Comparison of ENCODE assay signal across 26 cellular contexts in genomic region chr3:163632677-163633076, GRCh38.
"Had no signal": no experiment of that assay in that cellular context is flagged by ENCODE, and none has a peak within 500 bp of the region (broad histone marks: within the 10 kb centered on the region; RNA-seq: fewer than 3 reads in every experiment).

No MANE protein-coding gene starts in this region.

- H2AFZ ChIP-seq: parathyroid adenoma had no signal

- H3K36me3 Mint-ChIP-seq: stimulated activated naive B cell treated with anti-CD40 and anti-IgM and Interleukin-4, amounts not matched to agents 10 μg/mL and 1 μg/mL and 100 μg/mL, for 72 hours had no signal

- H3K4me3 Mint-ChIP-seq: dendritic cell treated with granulocyte-macrophage colony-stimulating factor and Interleukin-4, amounts not matched to agents 40 ng/mL and 50 ng/mL, for 4 days; endodermal cell; natural killer cell; stimulated activated naive B cell treated with anti-CD40 and anti-IgM and Interleukin-4, amounts not matched to agents 10 μg/mL and 1 μg/mL and 100 μg/mL, for 72 hours; stimulated activated naive CD8-positive, alpha-beta T cell treated with anti-CD3 and anti-CD28 coated beads, Interleukin-15, Interleukin-2, amounts not matched to agents 100 ng/mL and 50 ng/mL, for 24 hours had no signal

- H3K27ac Mint-ChIP-seq: dendritic cell treated with granulocyte-macrophage colony-stimulating factor and Interleukin-4, amounts not matched to agents 40 ng/mL and 50 ng/mL, for 4 days; endodermal cell; natural killer cell; progenitor cell of endocrine pancreas; stimulated activated naive B cell treated with anti-CD40 and anti-IgM and Interleukin-4, amounts not matched to agents 10 μg/mL and 1 μg/mL and 100 μg/mL, for 72 hours; stimulated activated naive CD8-positive, alpha-beta T cell treated with anti-CD3 and anti-CD28 coated beads, Interleukin-15, Interleukin-2, amounts not matched to agents 100 ng/mL and 50 ng/mL, for 24 hours had no signal

- H3K36me3 ChIP-seq: colonic mucosa, gastrocnemius medialis, heart left ventricle, lower lobe of right lung, right lobe of liver, thoracic aorta, tibial nerve, upper lobe of left lung had no signal

- H3K4me3 ChIP-seq: colonic mucosa, gastrocnemius medialis, heart left ventricle, lower lobe of right lung, right lobe of liver, thoracic aorta, tibial nerve, upper lobe of left lung had no signal

- DNase-seq: colonic mucosa; effector CD8-positive, alpha-beta T cell; endodermal cell; foreskin fibroblast; gastrocnemius medialis; heart left ventricle; hippocampal formation; left ventricle myocardium superior; lower lobe of right lung; natural killer cell; right lobe of liver; small intestine; stimulated activated CD4-positive, alpha-beta T cell treated with anti-CD3 and anti-CD28 coated beads, Interleukin-15, amount 100 ng/mL, for 24 hours; stimulated activated CD4-positive, alpha-beta T cell treated with anti-CD3 and anti-CD28 coated beads, Interleukin-2, amount 100 ng/mL, for 48 hours; stimulated activated naive B cell treated with anti-CD40 and anti-IgM and Interleukin-4, amounts not matched to agents 10 μg/mL and 1 μg/mL and 100 μg/mL, for 72 hours; upper lobe of left lung had no signal

- FAIRE-seq: keratinocyte, small intestine, urothelium cell line had no signal

- H3K9me3 Mint-ChIP-seq: dendritic cell treated with granulocyte-macrophage colony-stimulating factor and Interleukin-4, amounts not matched to agents 40 ng/mL and 50 ng/mL, for 4 days had no signal

- H3K9me3 ChIP-seq: colonic mucosa, gastrocnemius medialis, lower lobe of right lung, right lobe of liver, thoracic aorta, tibial nerve, upper lobe of left lung had no signal

- H3K4me1 Mint-ChIP-seq: natural killer cell; stimulated activated naive B cell treated with anti-CD40 and anti-IgM and Interleukin-4, amounts not matched to agents 10 μg/mL and 1 μg/mL and 100 μg/mL, for 72 hours had no signal

- H3K79me2 ChIP-seq: parathyroid adenoma had no signal

- H3K9ac ChIP-seq: parathyroid adenoma had no signal

- H3K27me3 Mint-ChIP-seq: dendritic cell treated with granulocyte-macrophage colony-stimulating factor and Interleukin-4, amounts not matched to agents 40 ng/mL and 50 ng/mL, for 4 days; progenitor cell of endocrine pancreas; stimulated activated naive B cell treated with anti-CD40 and anti-IgM and Interleukin-4, amounts not matched to agents 10 μg/mL and 1 μg/mL and 100 μg/mL, for 72 hours; stimulated activated naive CD8-positive, alpha-beta T cell treated with anti-CD3 and anti-CD28 coated beads, Interleukin-15, Interleukin-2, amounts not matched to agents 100 ng/mL and 50 ng/mL, for 24 hours had no signal

- H3K27ac ChIP-seq: colonic mucosa, epithelial cell of prostate, gastrocnemius medialis, heart left ventricle, lower lobe of right lung, parathyroid adenoma, right lobe of liver, thoracic aorta, tibial nerve, upper lobe of left lung had no signal

- H3K4me1 ChIP-seq: colonic mucosa, gastrocnemius medialis, heart left ventricle, lower lobe of right lung, parathyroid adenoma, right lobe of liver, tibial nerve, upper lobe of left lung had no signal

- H3K27me3 ChIP-seq: colonic mucosa, gastrocnemius medialis, heart left ventricle, right lobe of liver, tibial nerve, upper lobe of left lung had no signal

- ATAC-seq: esophagus mucosa; gastrocnemius medialis; heart left ventricle; left ventricle myocardium superior; lower lobe of right lung; natural killer cell; right lobe of liver; stimulated activated naive B cell treated with anti-CD40 and anti-IgM and Interleukin-4, amounts not matched to agents 10 μg/mL and 1 μg/mL and 100 μg/mL, for 72 hours had no signal
